In the genomic region with DNA sequence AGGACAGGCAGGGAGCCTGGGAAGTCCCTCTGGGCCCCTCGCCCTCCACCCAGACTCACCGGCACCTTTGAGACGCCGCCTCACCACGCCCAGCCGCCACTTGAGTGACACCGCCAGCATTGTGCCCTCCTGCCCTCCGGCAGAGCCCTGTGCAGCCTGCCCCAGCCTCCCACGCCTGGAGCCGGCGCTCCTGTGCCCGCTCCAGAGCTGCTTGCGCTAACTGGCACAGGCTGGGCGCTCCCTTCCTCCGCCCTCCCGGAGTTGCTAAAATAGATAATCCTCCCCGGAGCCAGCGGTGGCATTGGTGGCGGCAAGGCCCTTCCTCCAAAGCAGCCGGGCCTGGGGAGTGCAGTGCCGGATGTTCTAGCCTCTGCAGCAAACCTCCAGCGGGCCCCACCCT, we compare ENCODE assay signal across 14 cellular contexts. TPM values are rescaled to one million over a fixed set of nuclear protein-coding genes. Genes with fewer than 3 reads are reported as not detected.
A peak's percentile ranks its signal among the peaks of the same experiment; 100 is the strongest.
DNase-seq lines count a peak whose midpoint lies in the region; ATAC-seq and TF ChIP-seq lines count a peak whose summit lies in the region.
"Had no signal": no experiment of that assay in that cellular context is flagged by ENCODE, and none has a peak within 500 bp of the region (broad histone marks: within the 10 kb centered on the region; RNA-seq: fewer than 3 reads in every experiment).

No MANE protein-coding gene starts in this region.

- H3K9me3 ChIP-seq in BE2C (no peaks in the 10 kb centered on the region), HCT116 (ENCODE audit: control insufficient read depth in 1 of 2, insufficient read depth in 1 of 2, low read depth in 1 of 2, low read length in 2 of 2) (no peaks in the 10 kb centered on the region), lower lobe of right lung (no peaks in the 10 kb centered on the region), SK-N-SH (no peaks in the 10 kb centered on the region)
- H3K9me3 ChIP-seq: MG63, pancreas had no signal

- H3F3A ChIP-seq in SK-N-SH (replicated peaks; ENCODE audit: insufficient read depth): no peaks in the 10 kb centered on the region

- H3K4me1 ChIP-seq in BE2C (no peaks in the 10 kb centered on the region), HCT116 (ENCODE audit: control insufficient read depth in 1 of 2, insufficient read depth in 2 of 2, low read length in 2 of 2) (peaks cover 6 to 8% of the 10 kb centered on the region in 2 experiments; a peak in 2 of 4 replicates), lower lobe of right lung (no peaks in the 10 kb centered on the region), SK-N-SH (ENCODE audit: control insufficient read depth in 1 of 2, insufficient read depth in 2 of 2, low read depth in 1 of 2, low read length in 1 of 2) (peaks cover 0 to 19% of the 10 kb centered on the region in 2 experiments; a peak in 1 of 4 replicates)
- H3K4me1 ChIP-seq: pancreas had no signal

- H4K20me1 ChIP-seq in HCT116 (ENCODE audit: insufficient read depth) (no peaks in the 10 kb centered on the region), SK-N-SH (ENCODE audit: insufficient read depth) (no peaks in the 10 kb centered on the region)

- TF ChIP-seq RAD21 in HCT116 (IDR thresholded peaks at IDR 0.05; ENCODE audit: low read depth) (no peak), SK-N-SH (IDR thresholded peaks at IDR 0.05; ENCODE audit: low read length) (no peak)

- H2AFZ ChIP-seq in HCT116 (ENCODE audit: low read depth, low read length, poor library complexity, severe bottlenecking): no peak overlapping the region
- H2AFZ ChIP-seq in SK-N-SH (ENCODE audit: low read depth): no peak overlapping the region

- TF ChIP-seq EP300 in SK-N-SH (IDR thresholded peaks at IDR 0.05; ENCODE audit: borderline replicate concordance in 1 of 2, low read depth in 1 of 2, low read length in 1 of 2): no peak

- 69% methylated on average over 14 of the region's 22 CpGs for WGBS in SK-N-SH (ENCODE audit: low lambda C conversion rate)

- DNase-seq in BE2C: peak; percentile 28
- DNase-seq in HCT116 (ENCODE audit: low read depth, low spot score): no peak
- DNase-seq in coronary artery (ENCODE audit: low spot score): no peak
- no peak for DNase-seq in lower lobe of right lung
- DNase-seq in NCI-H187 (lab: John Stamatoyannopoulos, UW): no peak
- no peak for DNase-seq in AG08396 (ENCODE audit: low spot score)
- DNase-seq in SK-N-SH: no peak
- DNase-seq: central memory CD4-positive, alpha-beta T cell; kidney glomerular epithelial cell; MG63; NCI-H774; pancreas had no signal

- no peak for TF ChIP-seq POLR2A in HCT116 (IDR thresholded peaks at IDR 0.05; ENCODE audit: borderline replicate concordance, extremely low read depth, insufficient read depth, insufficient read length)

- H3K79me2 ChIP-seq in HCT116 (ENCODE audit: insufficient read depth, low read length) (no peaks in the 10 kb centered on the region), SK-N-SH (ENCODE audit: insufficient read depth) (no peaks in the 10 kb centered on the region)

- BruUV-seq in HCT116 (replicated peaks; lab: Mats Ljungman, UMichigan): no TSS peak

- POLR2A ChIA-PET in HCT116 (lab: Charles Lee): no interaction called here
- POLR2A ChIA-PET in SK-N-SH (lab: Yijun Ruan, JAX): no interaction called here

- peak; percentile 64 for ATAC-seq in HCT116
- peak; percentile 45 to 53 for ATAC-seq in lower lobe of right lung
- no peak for ATAC-seq in GM21515 (IDR thresholded peaks at IDR 0.05; ENCODE audit: unreplicated experiment)

- H3K4me3 ChIP-seq in BE2C (ENCODE audit: low read depth, low read length): no peak overlapping the region
- no peak overlapping the region for H3K4me3 ChIP-seq in HCT116 (replicated peaks in 1 of 2; ENCODE audit: low read depth in 1 of 2, low read length in 2 of 2)
- H3K4me3 ChIP-seq in coronary artery: peak overlapping the region; percentile 52
- H3K4me3 ChIP-seq in lower lobe of right lung: no peak overlapping the region
- no peak overlapping the region for H3K4me3 ChIP-seq in SK-N-SH (ENCODE audit: low read depth in 2 of 2, low read length in 1 of 2)
- H3K4me3 ChIP-seq: MG63, pancreas had no signal

- H3K27me3 ChIP-seq in BE2C (no peaks in the 10 kb centered on the region), HCT116 (ENCODE audit: insufficient read depth, low read length) (no peaks in the 10 kb centered on the region), lower lobe of right lung (ENCODE audit: low read depth) (peaks cover 33% of the 10 kb centered on the region), SK-N-SH (ENCODE audit: insufficient read depth) (no peaks in the 10 kb centered on the region)
- H3K27me3 ChIP-seq: MG63, pancreas had no signal

- no peak overlapping the region for H3K4me2 ChIP-seq in HCT116 (ENCODE audit: low read length)
- H3K4me2 ChIP-seq in SK-N-SH: no peak overlapping the region

- RAD21 ChIA-PET in HCT116 (lab: Charles Lee; ENCODE audit: low non-redundant PET in 1 of 2, low total read pairs in 2 of 2, uncharacterized antibody in 2 of 2, unreplicated experiment in 2 of 2): no interaction called here

- H3K36me3 ChIP-seq in BE2C (no peaks in the 10 kb centered on the region), HCT116 (ENCODE audit: control insufficient read depth in 1 of 2, insufficient read depth in 2 of 2, low read length in 2 of 2) (no peaks in the 10 kb centered on the region), lower lobe of right lung (no peaks in the 10 kb centered on the region), SK-N-SH (replicated peaks in 1 of 2; ENCODE audit: control insufficient read depth in 1 of 2, insufficient read depth in 2 of 2, low read length in 1 of 2) (no peaks in the 10 kb centered on the region)
- H3K36me3 ChIP-seq: MG63, pancreas had no signal

- intact Hi-C loops in HCT116 (cut with micrococcal nuclease): no loop called here
- intact Hi-C loops in lower lobe of right lung (cut with DNase I): no loop called here

- no peak overlapping the region for H3K9ac ChIP-seq in HCT116 (ENCODE audit: low read length)
- H3K9ac ChIP-seq in SK-N-SH: no peak overlapping the region

- TF ChIP-seq CTCF in BE2C (IDR thresholded peaks at IDR 0.05; ENCODE audit: low read depth, low read length) (no peak), HCT116 (IDR thresholded peaks at IDR 0.05 in 2 of 3, conservative IDR thresholded peaks at IDR 0.05 in 1 of 3; ENCODE audit: borderline replicate concordance in 1 of 3, insufficient read depth in 1 of 3, low read depth in 2 of 3, low read length in 2 of 3) (no peak), coronary artery (IDR thresholded peaks at IDR 0.05) (no peak), lower lobe of right lung (IDR thresholded peaks at IDR 0.05) (no peak), SK-N-SH (IDR thresholded peaks at IDR 0.05) (no peak)

- no peaks in the 10 kb centered on the region for H3K9me2 ChIP-seq in HCT116 (ENCODE audit: insufficient read depth)
- H3K9me2 ChIP-seq in SK-N-SH: no peaks in the 10 kb centered on the region

- H3K27ac ChIP-seq in HCT116 (ENCODE audit: low read depth, low read length) (no peak overlapping the region), coronary artery (no peak overlapping the region), lower lobe of right lung (no peak overlapping the region), SK-N-SH (ENCODE audit: low read depth in 2 of 2, low read length in 1 of 2) (no peak overlapping the region)
- H3K27ac ChIP-seq: pancreas had no signal

- CTCF ChIA-PET in HCT116 (lab: Charles Lee): no interaction called here
- CTCF ChIA-PET in SK-N-SH (lab: Yijun Ruan, JAX): interaction anchor here (3.7 kb wide), 1 partner anchor 7 kb away, joined by 25 read pairs; no protein-coding TSS in a partner anchor

TF ChIP-seq in HCT116, 20 proteins besides CTCF, POLR2A, EP300 and RAD21 (continues in another document):
- TF ChIP-seq SP1 (IDR thresholded peaks at IDR 0.05; ENCODE audit: low read depth) (no peak), TCF7L2 (IDR thresholded peaks at IDR 0.05; ENCODE audit: borderline replicate concordance, extremely low read depth, insufficient read depth, insufficient read length) (peak; percentile 41), SIN3A (IDR thresholded peaks at IDR 0.05; ENCODE audit: low read depth) (no peak)
- TF ChIP-seq, protein P1, sequence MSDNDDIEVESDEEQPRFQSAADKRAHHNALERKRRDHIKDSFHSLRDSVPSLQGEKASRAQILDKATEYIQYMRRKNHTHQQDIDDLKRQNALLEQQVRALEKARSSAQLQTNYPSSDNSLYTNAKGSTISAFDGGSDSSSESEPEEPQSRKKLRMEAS (IDR thresholded peaks at IDR 0.05): no peak

TF ChIP-seq in SK-N-SH, 30 proteins besides CTCF, POLR2A, EP300 and RAD21 (continues in another document):
- TF ChIP-seq, protein P2, sequence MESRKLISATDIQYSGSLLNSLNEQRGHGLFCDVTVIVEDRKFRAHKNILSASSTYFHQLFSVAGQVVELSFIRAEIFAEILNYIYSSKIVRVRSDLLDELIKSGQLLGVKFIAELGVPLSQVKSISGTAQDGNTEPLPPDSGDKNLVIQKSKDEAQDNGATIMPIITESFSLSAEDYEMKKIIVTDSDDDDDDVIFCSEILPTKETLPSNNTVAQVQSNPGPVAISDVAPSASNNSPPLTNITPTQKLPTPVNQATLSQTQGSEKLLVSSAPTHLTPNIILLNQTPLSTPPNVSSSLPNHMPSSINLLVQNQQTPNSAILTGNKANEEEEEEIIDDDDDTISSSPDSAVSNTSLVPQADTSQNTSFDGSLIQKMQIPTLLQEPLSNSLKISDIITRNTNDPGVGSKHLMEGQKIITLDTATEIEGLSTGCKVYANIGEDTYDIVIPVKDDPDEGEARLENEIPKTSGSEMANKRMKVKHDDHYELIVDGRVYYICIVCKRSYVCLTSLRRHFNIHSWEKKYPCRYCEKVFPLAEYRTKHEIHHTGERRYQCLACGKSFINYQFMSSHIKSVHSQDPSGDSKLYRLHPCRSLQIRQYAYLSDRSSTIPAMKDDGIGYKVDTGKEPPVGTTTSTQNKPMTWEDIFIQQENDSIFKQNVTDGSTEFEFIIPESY (IDR thresholded peaks at IDR 0.05; ENCODE audit: borderline replicate concordance, low read depth): no peak
- TF ChIP-seq YY1 (IDR thresholded peaks at IDR 0.05; ENCODE audit: low read depth): no peak
- TF ChIP-seq, protein P3, sequence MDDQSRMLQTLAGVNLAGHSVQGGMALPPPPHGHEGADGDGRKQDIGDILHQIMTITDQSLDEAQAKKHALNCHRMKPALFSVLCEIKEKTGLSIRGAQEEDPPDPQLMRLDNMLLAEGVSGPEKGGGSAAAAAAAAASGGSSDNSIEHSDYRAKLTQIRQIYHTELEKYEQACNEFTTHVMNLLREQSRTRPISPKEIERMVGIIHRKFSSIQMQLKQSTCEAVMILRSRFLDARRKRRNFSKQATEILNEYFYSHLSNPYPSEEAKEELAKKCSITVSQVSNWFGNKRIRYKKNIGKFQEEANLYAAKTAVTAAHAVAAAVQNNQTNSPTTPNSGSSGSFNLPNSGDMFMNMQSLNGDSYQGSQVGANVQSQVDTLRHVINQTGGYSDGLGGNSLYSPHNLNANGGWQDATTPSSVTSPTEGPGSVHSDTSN (IDR thresholded peaks at IDR 0.05): no peak
- TF ChIP-seq TAF1 (IDR thresholded peaks at IDR 0.05; ENCODE audit: borderline replicate concordance, low read depth, low read length): no peak

RNA-seq across cellular contexts. Expression of a gene that starts 15.7 kb away (rescaled TPM):
- 1.2 TPM for polyA plus RNA-seq in BE2C (2012; ENCODE audit: insufficient read depth, insufficient read length, low read depth)
- total RNA-seq in HCT116 (2021; ENCODE audit: unreplicated experiment): 0.34 TPM
- 0.38 and 0.56 TPM in 2 replicates for polyA plus RNA-seq in HCT116 (2012)
- 1.1 TPM for total RNA-seq in lower lobe of right lung
- polyA plus RNA-seq in SK-N-SH (2012; rRNA removed): 0.15 and 0.26 TPM in 2 replicates
- polyA plus RNA-seq in SK-N-SH (2012; cell fraction: cytosol; rRNA removed): 0.12 and 0.15 TPM in 2 replicates
- polyA plus RNA-seq in SK-N-SH (2012; cell fraction: nucleus; rRNA removed): 0.55 and 0.83 TPM in 2 replicates
- total RNA-seq: CD4-positive, alpha-beta memory T cell had no signal
- polyA plus RNA-seq: CD4-positive, alpha-beta memory T cell had no signal
